24 cellular contexts compared by ENCODE assay signal in the genomic region with DNA sequence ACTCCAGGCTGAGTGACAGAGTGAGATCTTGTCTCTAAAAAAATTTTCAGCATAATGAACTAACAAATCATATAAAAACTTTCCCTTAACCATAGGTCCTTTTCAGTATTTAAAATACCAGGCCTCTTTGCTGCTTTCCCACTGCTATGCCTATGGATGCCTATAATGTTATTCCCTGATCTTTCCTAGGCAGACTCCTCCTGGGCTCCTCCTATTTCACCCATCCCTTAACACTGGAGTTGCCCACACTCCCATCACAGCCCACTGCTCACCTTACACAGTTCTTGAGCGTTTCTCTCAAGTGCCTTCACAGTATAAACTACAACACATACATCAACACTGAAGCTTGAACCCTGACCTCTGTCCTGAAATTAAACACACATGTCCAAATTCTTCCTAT. TPM values are rescaled to one million over a fixed set of nuclear protein-coding genes. Genes with fewer than 3 reads are reported as not detected.
DNase-seq lines count a peak whose midpoint lies in the region; ATAC-seq and TF ChIP-seq lines count a peak whose summit lies in the region.
"Had no signal": no experiment of that assay in that cellular context is flagged by ENCODE, and none has a peak within 500 bp of the region (broad histone marks: within the 10 kb centered on the region; RNA-seq: fewer than 3 reads in every experiment).

No MANE protein-coding gene starts in this region.

- no peak overlapping the region for H3K14ac ChIP-seq in mesenchymal stem cell (ENCODE audit: low read length in 2 of 2)

- H3K9ac ChIP-seq in mesenchymal stem cell (ENCODE audit: low read length): no peak overlapping the region
- H3K9ac ChIP-seq: BLaER1 had no signal

- H3K9me3 Mint-ChIP-seq in GM23338: no peaks in the 10 kb centered on the region
- H3K9me3 Mint-ChIP-seq in WTC11: no peaks in the 10 kb centered on the region
- H3K9me3 Mint-ChIP-seq: CD4-positive, alpha-beta memory T cell; CD8-positive, alpha-beta memory T cell had no signal

- H3K36me3 Mint-ChIP-seq in GM23338 (ENCODE audit: low read depth) (peaks cover 13% of the 10 kb centered on the region; the same call in 2 of the 3 replicates), WTC11 (peaks cover 20% of the 10 kb centered on the region)

- no peaks in the 10 kb centered on the region for H3K9me3 ChIP-seq in mesenchymal stem cell (ENCODE audit: control insufficient read depth, low read length)
- H3K9me3 ChIP-seq: A549, BE2C, BLaER1 had no signal

- no peaks in the 10 kb centered on the region for H3K9me2 ChIP-seq in GM23338 (ENCODE audit: insufficient read depth)

- TF ChIP-seq CTCF in GM23338 (conservative IDR thresholded peaks at IDR 0.05; ENCODE audit: low read depth in 2 of 2) (no peak), WTC11 (IDR thresholded peaks at IDR 0.05) (no peak)

- CTCF ChIA-PET in WTC11 (lab: Charles Lee): no interaction called here

- no peak overlapping the region for H2AK5ac ChIP-seq in mesenchymal stem cell (ENCODE audit: low read length, severe bottlenecking)

- H3K27ac ChIP-seq in GM23338 (ENCODE audit: low read depth) (no peak overlapping the region), mesenchymal stem cell (ENCODE audit: low read length, poor library complexity, severe bottlenecking) (no peak overlapping the region)
- H3K27ac ChIP-seq: A549, BLaER1 had no signal

- H3K27me3 ChIP-seq in GM23338 (ENCODE audit: insufficient read depth) (no peaks in the 10 kb centered on the region), mesenchymal stem cell (ENCODE audit: control insufficient read depth in 1 of 2, insufficient read depth in 1 of 2, low read length in 2 of 2) (no peaks in the 10 kb centered on the region)
- H3K27me3 ChIP-seq: BE2C, BLaER1 had no signal

- H4K20me1 ChIP-seq in GM23338 (replicated peaks; ENCODE audit: insufficient read depth): peaks cover 3% of the 10 kb centered on the region; the same call in 1 of the 2 replicates
- H4K20me1 ChIP-seq: BLaER1 had no signal

- peaks cover 39% of the 10 kb centered on the region for H3K79me2 ChIP-seq in GM23338 (replicated peaks; ENCODE audit: insufficient read depth)

- H3K36me3 ChIP-seq in GM23338 (ENCODE audit: insufficient read depth) (peaks cover 8% of the 10 kb centered on the region; the same call in 1 of the 2 replicates), mesenchymal stem cell (ENCODE audit: control insufficient read depth in 1 of 2, insufficient read depth in 2 of 2, low read depth in 1 of 2, low read length in 2 of 2) (peaks cover 3 to 35% of the 10 kb centered on the region in 2 experiments)

- H2BK12ac ChIP-seq in mesenchymal stem cell (ENCODE audit: low read length in 2 of 2): no peak overlapping the region

- peak overlapping the region; percentile 21 for H2BK15ac ChIP-seq in mesenchymal stem cell (ENCODE audit: low read depth, poor library complexity, severe bottlenecking)

- H3K4me2 ChIP-seq in GM23338 (no peak overlapping the region), mesenchymal stem cell (ENCODE audit: low read length, poor library complexity, severe bottlenecking) (no peak overlapping the region)
- H3K4me2 ChIP-seq: A549, BLaER1 had no signal

- H3K27me3 Mint-ChIP-seq in GM23338 (ENCODE audit: insufficient read depth, low read depth, poor library complexity) (no peaks in the 10 kb centered on the region), WTC11 (ENCODE audit: low read depth) (no peaks in the 10 kb centered on the region)
- H3K27me3 Mint-ChIP-seq: CD4-positive, alpha-beta memory T cell; CD4-positive, CD25-positive, alpha-beta regulatory T cell; CD8-positive, alpha-beta memory T cell had no signal

- H3K27ac Mint-ChIP-seq in GM23338 (no peak overlapping the region), WTC11 (no peak overlapping the region)
- H3K27ac Mint-ChIP-seq: CD14-positive monocyte; CD4-positive, alpha-beta memory T cell; CD4-positive, CD25-positive, alpha-beta regulatory T cell; CD8-positive, alpha-beta memory T cell had no signal

- no peak overlapping the region for H3K18ac ChIP-seq in mesenchymal stem cell (ENCODE audit: low read depth in 1 of 2, low read length in 2 of 2)

- H3K23ac ChIP-seq in mesenchymal stem cell (ENCODE audit: low read length in 2 of 2): no peak overlapping the region

- H4K91ac ChIP-seq in mesenchymal stem cell (ENCODE audit: low read length): no peak overlapping the region

- no peak overlapping the region for H2BK5ac ChIP-seq in mesenchymal stem cell (ENCODE audit: low read depth, low read length, poor library complexity, severe bottlenecking)

- H3K79me1 ChIP-seq in mesenchymal stem cell (replicated peaks; ENCODE audit: low read length, poor library complexity, severe bottlenecking): peaks cover 25% of the 10 kb centered on the region

- H2BK120ac ChIP-seq in mesenchymal stem cell (ENCODE audit: low read depth, low read length): no peak overlapping the region

- 82% methylated on average over 1 of the region's 1 CpG for WGBS in mesenchymal stem cell

- ATAC-seq in GM23338 (peak; percentile 59), WTC11 (peak; percentile 51), sciatic nerve (no peak)
- ATAC-seq: A549, GM12878 had no signal

- POLR2A ChIA-PET in WTC11 (lab: Charles Lee): interaction anchor here (0.6 to 1.0 kb wide), 2 partner anchors 32 to 48 kb away, joined by 3 to 4 read pairs; a partner anchor contains a TSS

- H3K4me1 ChIP-seq in GM23338 (ENCODE audit: insufficient read depth) (peaks cover 14% of the 10 kb centered on the region; the same call in 1 of the 2 replicates), mesenchymal stem cell (ENCODE audit: control insufficient read depth, insufficient read depth, low read depth, low read length) (peaks cover 6% of the 10 kb centered on the region)
- H3K4me1 ChIP-seq: BLaER1 had no signal

- no peaks in the 10 kb centered on the region; the same call in 1 of the 3 replicates for H3K4me1 Mint-ChIP-seq in GM23338
- H3K4me1 Mint-ChIP-seq in WTC11: peaks cover 5% of the 10 kb centered on the region

- H3K4me3 ChIP-seq in GM23338 (no peak overlapping the region), mesenchymal stem cell (ENCODE audit: insufficient read depth in 1 of 2, low read depth in 1 of 2, low read length in 2 of 2) (no peak overlapping the region)
- H3K4me3 ChIP-seq: A549, BLaER1, GM12878 had no signal

- H2AFZ ChIP-seq in GM23338: no peak overlapping the region
- no peak overlapping the region for H2AFZ ChIP-seq in mesenchymal stem cell (ENCODE audit: low read depth, low read length)

- H4K8ac ChIP-seq in mesenchymal stem cell (ENCODE audit: low read length): no peak overlapping the region

- intact Hi-C loops in sciatic nerve (cut with DNase I): loop anchor here (10.0 kb wide), 1 partner anchor 1964 kb away; no protein-coding TSS in a partner anchor

- no peak for DNase-seq in GM23338 (ENCODE audit: low spot score)
- no peak for DNase-seq in WTC11 (ENCODE audit: low spot score)
- DNase-seq in mesenchymal stem cell: no peak
- no peak for DNase-seq in stimulated activated CD4-positive, alpha-beta T cell treated with anti-CD3 and anti-CD28 coated beads, Interleukin-2, amount 100 ng/mL, for 48 hours
- DNase-seq in hypothalamus (lab: John Stamatoyannopoulos, UW): no peak
- DNase-seq in iPS-NIHi7 (ENCODE audit: extremely low spot score): no peak
- no peak for DNase-seq in sciatic nerve (ENCODE audit: low spot score)
- DNase-seq: BE2C; C1 segment of cervical spinal cord; CD4-positive, alpha-beta memory T cell; CD4-positive, CD25-positive, alpha-beta regulatory T cell; CD8-positive, alpha-beta memory T cell; COR-L47; DMS 273 treated with DMSO at 0.1 percent for 48 hours; DMS153; DMS53; DMS79; DND-41; EL; GDM1 had no signal

- H3K4me3 Mint-ChIP-seq in GM23338 (no peak overlapping the region), WTC11 (no peak overlapping the region)
- H3K4me3 Mint-ChIP-seq: CD14-positive monocyte; CD4-positive, alpha-beta memory T cell; CD4-positive, CD25-positive, alpha-beta regulatory T cell; CD8-positive, alpha-beta memory T cell had no signal

- no peak overlapping the region for H3K4ac ChIP-seq in mesenchymal stem cell (ENCODE audit: low read depth in 1 of 2, low read length in 2 of 2)

- no peaks in the 10 kb centered on the region for H3F3A ChIP-seq in GM23338 (replicated peaks; ENCODE audit: low read depth)

TF ChIP-seq in WTC11, 78 proteins besides CTCF, POLR2A, EP300 and RAD21 (continues in another document):
- TF ChIP-seq CBFB (CRISPR knock-in tag; IDR thresholded peaks at IDR 0.05; ENCODE audit: low read depth) (no peak), GRHL2 (CRISPR knock-in tag; IDR thresholded peaks at IDR 0.05; ENCODE audit: insufficient replicate concordance, severe bottlenecking) (no peak), FOXP1 (CRISPR knock-in tag; IDR thresholded peaks at IDR 0.05; ENCODE audit: borderline replicate concordance) (no peak)
- TF ChIP-seq, protein P1, sequence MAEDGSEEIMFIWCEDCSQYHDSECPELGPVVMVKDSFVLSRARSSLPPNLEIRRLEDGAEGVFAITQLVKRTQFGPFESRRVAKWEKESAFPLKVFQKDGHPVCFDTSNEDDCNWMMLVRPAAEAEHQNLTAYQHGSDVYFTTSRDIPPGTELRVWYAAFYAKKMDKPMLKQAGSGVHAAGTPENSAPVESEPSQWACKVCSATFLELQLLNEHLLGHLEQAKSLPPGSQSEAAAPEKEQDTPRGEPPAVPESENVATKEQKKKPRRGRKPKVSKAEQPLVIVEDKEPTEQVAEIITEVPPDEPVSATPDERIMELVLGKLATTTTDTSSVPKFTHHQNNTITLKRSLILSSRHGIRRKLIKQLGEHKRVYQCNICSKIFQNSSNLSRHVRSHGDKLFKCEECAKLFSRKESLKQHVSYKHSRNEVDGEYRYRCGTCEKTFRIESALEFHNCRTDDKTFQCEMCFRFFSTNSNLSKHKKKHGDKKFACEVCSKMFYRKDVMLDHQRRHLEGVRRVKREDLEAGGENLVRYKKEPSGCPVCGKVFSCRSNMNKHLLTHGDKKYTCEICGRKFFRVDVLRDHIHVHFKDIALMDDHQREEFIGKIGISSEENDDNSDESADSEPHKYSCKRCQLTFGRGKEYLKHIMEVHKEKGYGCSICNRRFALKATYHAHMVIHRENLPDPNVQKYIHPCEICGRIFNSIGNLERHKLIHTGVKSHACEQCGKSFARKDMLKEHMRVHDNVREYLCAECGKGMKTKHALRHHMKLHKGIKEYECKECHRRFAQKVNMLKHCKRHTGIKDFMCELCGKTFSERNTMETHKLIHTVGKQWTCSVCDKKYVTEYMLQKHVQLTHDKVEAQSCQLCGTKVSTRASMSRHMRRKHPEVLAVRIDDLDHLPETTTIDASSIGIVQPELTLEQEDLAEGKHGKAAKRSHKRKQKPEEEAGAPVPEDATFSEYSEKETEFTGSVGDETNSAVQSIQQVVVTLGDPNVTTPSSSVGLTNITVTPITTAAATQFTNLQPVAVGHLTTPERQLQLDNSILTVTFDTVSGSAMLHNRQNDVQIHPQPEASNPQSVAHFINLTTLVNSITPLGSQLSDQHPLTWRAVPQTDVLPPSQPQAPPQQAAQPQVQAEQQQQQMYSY (CRISPR knock-in tag; IDR thresholded peaks at IDR 0.05): no peak

RNA-seq across cellular contexts. Expression of a gene that starts 31.6 kb away (rescaled TPM):
- total RNA-seq in GM23338 (2014; rRNA removed; shearing (Covaris generic)): 79.1 and 85.8 TPM in 2 replicates
- 72.0 and 76.6 TPM in 2 replicates for polyA plus RNA-seq in GM23338 (2016; fragmentation: Nextera tagmentation; extraction: Ambion mirVana)
- 62.9 to 78.1 TPM (median 74.4 TPM) in 3 replicates for total RNA-seq in WTC11 (2021)
- 44.7 TPM for polyA plus RNA-seq in mesenchymal stem cell (2013, experiment 1 of 2)
- polyA plus RNA-seq in mesenchymal stem cell (2013, experiment 2 of 2): 50.7 TPM
- 52.9 TPM for total RNA-seq in sciatic nerve
